ENCODE assay signal across 20 cellular contexts in the genomic region with DNA sequence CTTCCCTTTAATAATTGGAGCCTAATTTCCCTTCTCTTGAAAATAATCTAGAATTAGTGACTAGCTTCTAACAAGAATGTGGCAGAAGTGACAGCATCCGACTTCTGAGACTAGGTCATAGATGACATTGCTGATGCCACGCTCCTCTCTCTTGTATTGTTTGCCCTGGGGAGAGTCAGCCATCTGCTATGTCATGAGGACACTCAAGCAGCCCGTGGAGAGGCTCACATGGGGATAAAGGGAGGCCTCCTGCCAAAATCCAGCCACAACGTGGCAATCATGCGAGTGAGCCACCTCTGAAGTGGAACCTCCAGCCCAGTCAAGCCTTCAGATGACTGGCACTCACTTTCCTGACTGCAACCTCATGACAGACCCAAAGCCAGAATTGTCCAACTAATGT. TPM values are rescaled to one million over a fixed set of nuclear protein-coding genes. Genes with fewer than 3 reads are reported as not detected.
A peak's percentile ranks its signal among the peaks of the same experiment; 100 is the strongest.
DNase-seq lines count a peak whose midpoint lies in the region; ATAC-seq lines count a peak whose summit lies in the region.
"Had no signal": no experiment of that assay in that cellular context is flagged by ENCODE, and none has a peak within 500 bp of the region (broad histone marks: within the 10 kb centered on the region; RNA-seq: fewer than 3 reads in every experiment).

No MANE protein-coding gene starts in this region.

- ATAC-seq in GM21825 (IDR thresholded peaks at IDR 0.05; ENCODE audit: unreplicated experiment) (no peak), HG03280 (IDR thresholded peaks at IDR 0.05; ENCODE audit: unreplicated experiment) (no peak)
- ATAC-seq: right lobe of liver had no signal

- DNase-seq in Daoy (ENCODE audit: low read depth) (peak; percentile 5), NCI-H2171 (lab: John Stamatoyannopoulos, UW) (peak; percentile 78), SHP77 treated with DMSO at 0.1 percent for 48 hours (lab: John Stamatoyannopoulos, UW) (peak; percentile 14), myocyte (ENCODE audit: low read depth) (peak; percentile 13)
- no peak for DNase-seq in activated effector memory CD4-positive, alpha-beta T cell treated with Interleukin-2 at 50 U/mL for 16 hours
- DNase-seq: activated CD8-positive, alpha-beta memory T cell treated with anti-CD3 and anti-CD28 coated beads, Interleukin-2, amount 50 U/mL, for 48 hours; CD4-positive, CD25-positive, alpha-beta regulatory T cell; dermis blood vessel endothelial cell; GOT3; Kasumi-1; NCI-H1048; NCI-H1694 treated with DMSO at 0.1 percent for 48 hours; NCI-H226; posterior cingulate gyrus; right lobe of liver; stomach; tibial artery had no signal

RNA-seq across cellular contexts. Expression of a gene that starts 54.2 kb away (rescaled TPM):
- 0.92 and 1.5 TPM in 2 replicates for total RNA-seq in Daoy (2014; rRNA removed; shearing (Covaris generic))
- 3.0 and 3.7 TPM in 2 replicates for total RNA-seq in myocyte
- 0.33 TPM for polyA plus RNA-seq in myocyte (2012)
- total RNA-seq: activated T-helper 2 cell treated with anti-CD3 and anti-CD28 coated beads, Interferon-gamma antibody, Interleukin-2, Interleukin-4, amounts not matched to agents 10 μg/mL and 5 μg/mL and 100 μg/mL, durations not matched to agents 14 hours and 24 hours and 36 hours had no signal
